ENCODE assay signal across 7 cellular contexts in genomic region chr2:64645014-64645418, GRCh38. TPM values are rescaled to one million over a fixed set of nuclear protein-coding genes. Genes with fewer than 3 reads are reported as not detected.
A peak's percentile ranks its signal among the peaks of the same experiment; 100 is the strongest.
DNase-seq lines count a peak whose midpoint lies in the region; ATAC-seq, FAIRE-seq and TF ChIP-seq lines count a peak whose summit lies in the region.

No MANE protein-coding gene starts in this region.

- H3K9ac ChIP-seq in Loucy (ENCODE audit: low read depth, low read length, poor library complexity, severe bottlenecking) = peak overlapping the region; percentile 64
- peak overlapping the region; percentile 62 for H3K9ac ChIP-seq in HepG2 (ENCODE audit: insufficient read depth, low read depth, low read length)
- peak overlapping the region; percentile 69 to 74 for H3K9ac ChIP-seq in stomach smooth muscle (ENCODE audit: low read length in 2 of 2)

- H3K4me1 ChIP-seq in Loucy (ENCODE audit: insufficient read depth, low read length, poor library complexity, severe bottlenecking) = peaks cover 66% of the 10 kb centered on the region
- H3K4me1 ChIP-seq in HepG2 (ENCODE audit: insufficient read depth, low read length) = peaks cover 100% of the 10 kb centered on the region
- H3K4me1 ChIP-seq in stomach smooth muscle (ENCODE audit: control insufficient read depth, insufficient read depth, low read length) = peaks cover 33% of the 10 kb centered on the region

- H3K79me2 ChIP-seq in Loucy (ENCODE audit: insufficient read depth, low read length) (peaks cover 100% of the 10 kb centered on the region), HepG2 (ENCODE audit: insufficient read depth, low read length) (peaks cover 99% of the 10 kb centered on the region)

- H3K36me3 ChIP-seq in Loucy (ENCODE audit: insufficient read depth, low read length) (peaks cover 5% of the 10 kb centered on the region; the same call in 1 of the 2 replicates), HepG2 (replicated peaks in 1 of 2; ENCODE audit: control insufficient read depth in 1 of 2, insufficient read depth in 2 of 2, low read length in 2 of 2) (peaks cover 0 to 14% of the 10 kb centered on the region in 2 experiments; a peak in 2 of 5 replicates), stomach smooth muscle (ENCODE audit: control insufficient read depth in 2 of 2, insufficient read depth in 2 of 2, low read length in 2 of 2) (no peaks in the 10 kb centered on the region)

- peak; percentile 87 for ATAC-seq in HepG2

- H3K9me3 ChIP-seq in Loucy (ENCODE audit: insufficient read depth, low read depth, low read length) (no peaks in the 10 kb centered on the region), HepG2 (ENCODE audit: low read length) (no peaks in the 10 kb centered on the region), stomach smooth muscle (ENCODE audit: control insufficient read depth in 2 of 2, low read length in 2 of 2) (no peaks in the 10 kb centered on the region)

- peak overlapping the region; percentile 70 for H3K27ac ChIP-seq in HepG2 (ENCODE audit: extremely low read length, insufficient read depth, low read length)
- H3K27ac ChIP-seq in stomach smooth muscle (ENCODE audit: low read length) = peak overlapping the region; percentile 93

- intact Hi-C loops in HepG2 (cut with micrococcal nuclease; ENCODE audit: unreplicated experiment) = loop anchor here (2.0 to 5.0 kb wide), 2 partner anchors 38 to 58 kb away; no protein-coding TSS in a partner anchor

- TF ChIP-seq CTCF in Loucy (conservative IDR thresholded peaks at IDR 0.05; ENCODE audit: low read length) (peak; percentile 37; the same call in 1 of the 2 replicates), choroid plexus epithelial cell (conservative IDR thresholded peaks at IDR 0.05; ENCODE audit: low read depth, low read length) (no peak), HepG2 (CRISPR knock-in tag; IDR thresholded peaks at IDR 0.05) (peak; percentile 63)

- H2AFZ ChIP-seq in Loucy (ENCODE audit: low read length) (no peak overlapping the region), HepG2 (ENCODE audit: low read length) (no peak overlapping the region)

- TF ChIP-seq RAD21 in HepG2 (CRISPR knock-in tag; IDR thresholded peaks at IDR 0.05) = peak; percentile 25

- TF ChIP-seq POLR2A in HepG2 (IDR thresholded peaks at IDR 0.05; ENCODE audit: insufficient read depth in 1 of 2, low read depth in 2 of 2, low read length in 2 of 2) = no peak

- peaks cover 96% of the 10 kb centered on the region for H4K20me1 ChIP-seq in Loucy (ENCODE audit: insufficient read depth, low read length, poor library complexity, severe bottlenecking)
- H4K20me1 ChIP-seq in HepG2 (ENCODE audit: insufficient read depth, low read length) = peaks cover 100% of the 10 kb centered on the region

- POLR2A ChIA-PET in HepG2 (lab: Yijun Ruan, JAX) = interaction anchor here (1.0 to 5.0 kb wide), 4 partner anchors 10 to 214 kb away, joined by 3 to 48 read pairs (median 10); partner anchors contain the start of gene SERTAD2

- no TSS peak for BruUV-seq in HepG2 (replicated peaks; lab: Mats Ljungman, UMichigan)

- H3K27me3 ChIP-seq in Loucy (ENCODE audit: insufficient read depth, low read length, poor library complexity, severe bottlenecking) (no peaks in the 10 kb centered on the region), HepG2 (ENCODE audit: control insufficient read depth in 1 of 2, insufficient read depth in 2 of 2, low read length in 2 of 2) (no peaks in the 10 kb centered on the region), stomach smooth muscle (ENCODE audit: control insufficient read depth in 1 of 2, insufficient read depth in 2 of 2, low read length in 2 of 2) (no peaks in the 10 kb centered on the region)

- H3K4me3 ChIP-seq in GM08714 (ENCODE audit: low read length) (peak overlapping the region; percentile 57), Loucy (ENCODE audit: low read length, poor library complexity, severe bottlenecking) (peak overlapping the region; percentile 92), choroid plexus epithelial cell (ENCODE audit: low read depth, low read length) (peak overlapping the region; percentile 59), HepG2 (replicated peaks in 1 of 3; ENCODE audit: insufficient read depth in 1 of 3, low read depth in 2 of 3, low read length in 3 of 3) (peak overlapping the region; percentile 46 to 65 (median 54)), stomach smooth muscle (ENCODE audit: low read length in 2 of 2) (peak overlapping the region; percentile 76 to 78)

- H3F3A ChIP-seq in Loucy (ENCODE audit: low read depth) = 0 out of 2 replicates have a peak, but pooled peaks cover 8% of the 10 kb centered on the region

- under 1% methylated on average over 17 of the region's 17 CpGs for WGBS in HepG2 (ENCODE audit: low lambda C conversion rate)

- in situ Hi-C loops in HepG2 (cut with HindIII; ENCODE audit: extremely low pct_ligation_motif_present, low pct_unique_long_range_greater_than_20kb) = loop anchor here (5.0 kb wide), 1 partner anchor 217 kb away; no protein-coding TSS in a partner anchor

- no peaks in the 10 kb centered on the region for H3K9me2 ChIP-seq in Loucy (replicated peaks; ENCODE audit: low read depth, low read length)

- CTCF ChIA-PET in HepG2 (lab: Yijun Ruan, JAX; ENCODE audit: low intra/inter-chr PET ratio, low total read pairs) = interaction anchor here (2.7 to 2.9 kb wide), 2 partner anchors 187 to 220 kb away, joined by 20 to 22 read pairs; no protein-coding TSS in a partner anchor

- DNase-seq in SHP77 (lab: John Stamatoyannopoulos, UW) (peak; percentile 49 to 63), choroid plexus epithelial cell (ENCODE audit: low read depth) (peak; percentile 89), HepG2 (ENCODE audit: low spot score) (peak; percentile 78), occipital lobe (lab: John Stamatoyannopoulos, UW) (no peak)

- TF ChIP-seq EP300 in HepG2 (IDR thresholded peaks at IDR 0.05; ENCODE audit: low read depth in 2 of 2, low read length in 2 of 2) = no peak
- TF ChIP-seq EP300 in HepG2 (CRISPR knock-in tag; IDR thresholded peaks at IDR 0.05; ENCODE audit: borderline replicate concordance) = no peak

- FAIRE-seq in HepG2 (lab: Jason Lieb, UNC) = peak; percentile 82

- peak overlapping the region; percentile 92 for H3K4me2 ChIP-seq in Loucy (ENCODE audit: low read depth, low read length, poor library complexity, severe bottlenecking)
- peak overlapping the region; percentile 97 for H3K4me2 ChIP-seq in HepG2 (ENCODE audit: low read depth, low read length)

TF ChIP-seq in HepG2, 621 proteins besides CTCF, POLR2A, EP300 and RAD21 (continues in another document):
- TF ChIP-seq ZNF512B (CRISPR knock-in tag; IDR thresholded peaks at IDR 0.05; ENCODE audit: borderline replicate concordance) (0 out of 2 replicates have a peak, but pooled peaks have one; percentile 72), EED (CRISPR knock-in tag; IDR thresholded peaks at IDR 0.05) (no peak), ZBTB42 (CRISPR knock-in tag; IDR thresholded peaks at IDR 0.05) (no peak), SP5 (CRISPR knock-in tag; IDR thresholded peaks at IDR 0.05; ENCODE audit: borderline replicate concordance, low read depth) (no peak)

RNA-seq across cellular contexts. Expression of gene SERTAD2, which starts 8.7 kb away (rescaled TPM):
- 6.7 and 11.8 TPM in 2 replicates for total RNA-seq in HepG2 (2016; rRNA removed; fragmentation: Illumina TruSeq; extraction: Trizol)
- 1.4 and 1.5 TPM in 2 replicates for total RNA-seq in HepG2 (2016; cell fraction: cytosol; rRNA removed; fragmentation: Illumina TruSeq; extraction: Trizol; ENCODE audit: low read depth)
- 6.7 and 10.6 TPM in 2 replicates for total RNA-seq in HepG2 (2016; cell fraction: insoluble cytoplasmic fraction; rRNA removed; fragmentation: Illumina TruSeq; extraction: Trizol)
- 7.8 and 8.3 TPM in 2 replicates for total RNA-seq in HepG2 (2016; cell fraction: membrane; rRNA removed; fragmentation: Illumina TruSeq; extraction: Trizol)
- total RNA-seq in HepG2 (2016; cell fraction: nucleus; rRNA removed; fragmentation: Illumina TruSeq; extraction: Trizol) = 14.3 and 14.5 TPM in 2 replicates
- polyA plus RNA-seq in HepG2 (2011; rRNA removed) = 22.6 and 23.5 TPM in 2 replicates
- 18.0 and 25.0 TPM in 2 replicates for polyA plus RNA-seq in HepG2 (2011; cell fraction: cytosol; rRNA removed)
- 19.6 and 25.0 TPM in 2 replicates for polyA plus RNA-seq in HepG2 (2011; cell fraction: nucleus; rRNA removed)
- 42.6 and 46.2 TPM in 2 replicates for polyA plus RNA-seq in HepG2 (2012)
- 1.8 and 2.6 TPM in 2 replicates for polyA plus RNA-seq in HepG2 (2016; cell fraction: cytosol; fragmentation: Illumina TruSeq; extraction: Trizol; ENCODE audit: low read depth)
- 15.8 and 17.6 TPM in 2 replicates for polyA plus RNA-seq in HepG2 (2016; cell fraction: insoluble cytoplasmic fraction; fragmentation: Illumina TruSeq; extraction: Trizol; ENCODE audit: low read depth)
- 6.6 and 6.8 TPM in 2 replicates for polyA plus RNA-seq in HepG2 (2016; cell fraction: membrane; fragmentation: Illumina TruSeq; extraction: Trizol; ENCODE audit: low read depth)
- polyA plus RNA-seq in HepG2 (2016; cell fraction: nucleus; fragmentation: Illumina TruSeq; extraction: Trizol; ENCODE audit: insufficient read depth, low read depth) = 25.6 and 26.8 TPM in 2 replicates
- 7.6 and 39.9 TPM in 2 replicates for polyA minus RNA-seq in HepG2 (2011; rRNA and poly(A)+ RNA removed; ENCODE audit: low replicate concordance)
- 37.8 and 40.2 TPM in 2 replicates for polyA minus RNA-seq in HepG2 (2011; cell fraction: cytosol; rRNA and poly(A)+ RNA removed)
- polyA minus RNA-seq in HepG2 (2011; cell fraction: nucleus; rRNA and poly(A)+ RNA removed) = 37.5 and 39.7 TPM in 2 replicates
- total RNA-seq in occipital lobe = 8.7 TPM
